In genomic region chr7:129188892-129189660, GRCh38 we compare ENCODE assay signal across 8 cellular contexts. TPM values are rescaled to one million over a fixed set of nuclear protein-coding genes. Genes with fewer than 3 reads are reported as not detected.
DNase-seq lines count a peak whose midpoint lies in the region; ATAC-seq and TF ChIP-seq lines count a peak whose summit lies in the region.

No MANE protein-coding gene starts in this region.

- H3K27me3 ChIP-seq in right atrium auricular region, result no peaks in the 10 kb centered on the region
- H3K27me3 ChIP-seq in gastrocnemius medialis, result no peaks in the 10 kb centered on the region

- no peak overlapping the region for H3K27ac Mint-ChIP-seq in activated naive CD4-positive, alpha-beta T cell treated with anti-CD3 and anti-CD28 coated beads, Interleukin-2, amount 10 ng/mL, durations not matched to agents 7 days and 5 days
- H3K27ac Mint-ChIP-seq in activated CD4-positive, alpha-beta memory T cell treated with anti-CD3 and anti-CD28 coated beads for 36 hours, result no peak overlapping the region

- no peak for TF ChIP-seq POLR2A in gastrocnemius medialis (IDR thresholded peaks at IDR 0.05)
- no peak for TF ChIP-seq POLR2A in GM18505 (IDR thresholded peaks at IDR 0.05; ENCODE audit: borderline replicate concordance, extremely low read depth, insufficient read depth, insufficient read length)

- H3K9me3 ChIP-seq in right atrium auricular region (no peaks in the 10 kb centered on the region), gastrocnemius medialis (no peaks in the 10 kb centered on the region)

- in situ Hi-C loops in gastrocnemius medialis (cut with MboI; ENCODE audit: low sequenced_read_pairs in 4 of 4), result no loop called here

- H3K27me3 Mint-ChIP-seq in activated naive CD4-positive, alpha-beta T cell treated with anti-CD3 and anti-CD28 coated beads, Interleukin-2, amount 10 ng/mL, durations not matched to agents 7 days and 5 days, result peaks cover 81% of the 10 kb centered on the region
- H3K27me3 Mint-ChIP-seq in activated CD4-positive, alpha-beta memory T cell treated with anti-CD3 and anti-CD28 coated beads for 36 hours, result peaks cover 48% of the 10 kb centered on the region

- POLR2A ChIA-PET in activated CD4-positive, alpha-beta memory T cell treated with anti-CD3 and anti-CD28 coated beads for 36 hours (lab: Charles Lee), result no interaction called here

- no peaks in the 10 kb centered on the region for H3K9me3 Mint-ChIP-seq in activated naive CD4-positive, alpha-beta T cell treated with anti-CD3 and anti-CD28 coated beads, Interleukin-2, amount 10 ng/mL, durations not matched to agents 7 days and 5 days
- H3K9me3 Mint-ChIP-seq in activated CD4-positive, alpha-beta memory T cell treated with anti-CD3 and anti-CD28 coated beads for 36 hours, result no peaks in the 10 kb centered on the region

- ATAC-seq in gastrocnemius medialis (peak; percentile 36 to 56), GM18505 (IDR thresholded peaks at IDR 0.05; ENCODE audit: unreplicated experiment) (no peak), HG03469 (IDR thresholded peaks at IDR 0.05; ENCODE audit: unreplicated experiment) (no peak)

- peak overlapping the region; percentile 44 to 59 for H3K27ac ChIP-seq in right atrium auricular region
- H3K27ac ChIP-seq in gastrocnemius medialis, result no peak overlapping the region

- no peak for DNase-seq in activated naive CD4-positive, alpha-beta T cell treated with anti-CD3 and anti-CD28 coated beads, Interleukin-2, amount 10 ng/mL, durations not matched to agents 7 days and 5 days
- no peak for DNase-seq in activated naive CD4-positive, alpha-beta T cell treated with anti-CD3 and anti-CD28 coated beads, Interleukin-2, amount 50 U/mL, for 16 hours
- DNase-seq in activated CD4-positive, alpha-beta memory T cell treated with anti-CD3 and anti-CD28 coated beads for 36 hours, result no peak
- DNase-seq in right atrium auricular region (ENCODE audit: low spot score) (no peak), gastrocnemius medialis (no peak), NCI-H2081 treated with DMSO at 0.1 percent for 48 hours (lab: John Stamatoyannopoulos, UW) (no peak)

- CTCF ChIA-PET in activated naive CD4-positive, alpha-beta T cell treated with anti-CD3 and anti-CD28 coated beads, Interleukin-2, amount 10 ng/mL, durations not matched to agents 7 days and 5 days (lab: Charles Lee), result interaction anchor here (0.7 kb wide), 1 partner anchor 29 kb away, joined by 3 read pairs; no protein-coding TSS in a partner anchor
- CTCF ChIA-PET in activated CD4-positive, alpha-beta memory T cell treated with anti-CD3 and anti-CD28 coated beads for 36 hours (lab: Charles Lee), result no interaction called here

- no peaks in the 10 kb centered on the region for H3K36me3 Mint-ChIP-seq in activated naive CD4-positive, alpha-beta T cell treated with anti-CD3 and anti-CD28 coated beads, Interleukin-2, amount 10 ng/mL, durations not matched to agents 7 days and 5 days
- no peaks in the 10 kb centered on the region for H3K36me3 Mint-ChIP-seq in activated CD4-positive, alpha-beta memory T cell treated with anti-CD3 and anti-CD28 coated beads for 36 hours

- H3K36me3 ChIP-seq in right atrium auricular region (no peaks in the 10 kb centered on the region), gastrocnemius medialis (no peaks in the 10 kb centered on the region)

- no peak for TF ChIP-seq CTCF in right atrium auricular region (IDR thresholded peaks at IDR 0.05)
- no peak for TF ChIP-seq CTCF in gastrocnemius medialis (IDR thresholded peaks at IDR 0.05 in 4 of 5, conservative IDR thresholded peaks at IDR 0.05 in 1 of 5)

- H3K4me1 Mint-ChIP-seq in activated naive CD4-positive, alpha-beta T cell treated with anti-CD3 and anti-CD28 coated beads, Interleukin-2, amount 10 ng/mL, durations not matched to agents 7 days and 5 days, result peaks cover 11% of the 10 kb centered on the region
- peaks cover 8% of the 10 kb centered on the region for H3K4me1 Mint-ChIP-seq in activated CD4-positive, alpha-beta memory T cell treated with anti-CD3 and anti-CD28 coated beads for 36 hours (ENCODE audit: low read depth)

- intact Hi-C loops in activated CD4-positive, alpha-beta memory T cell treated with anti-CD3 and anti-CD28 coated beads for 36 hours (cut with micrococcal nuclease), result no loop called here
- intact Hi-C loops in gastrocnemius medialis (cut with DNase I; ENCODE audit: low total_unique reads), result no loop called here

- H3K4me3 Mint-ChIP-seq in activated naive CD4-positive, alpha-beta T cell treated with anti-CD3 and anti-CD28 coated beads, Interleukin-2, amount 10 ng/mL, durations not matched to agents 7 days and 5 days, result peak overlapping the region; percentile 62
- H3K4me3 Mint-ChIP-seq in activated CD4-positive, alpha-beta memory T cell treated with anti-CD3 and anti-CD28 coated beads for 36 hours, result peak overlapping the region; percentile 56

- H3K4me3 ChIP-seq in right atrium auricular region, result peak overlapping the region; percentile 67 to 81
- H3K4me3 ChIP-seq in gastrocnemius medialis, result peak overlapping the region; percentile 59 to 86 (median 81)

- H3K4me1 ChIP-seq in right atrium auricular region (peaks cover 0 to 14% of the 10 kb centered on the region in 2 donors), gastrocnemius medialis (peaks cover 4 to 13% of the 10 kb centered on the region in 2 donors)

RNA-seq across cellular contexts. Expression of gene SMO, which starts 0.6 kb away (rescaled TPM):
- total RNA-seq in activated CD4-positive, alpha-beta memory T cell treated with anti-CD3 and anti-CD28 coated beads for 36 hours, result under 1 TPM; 0.12 to 0.21 TPM
- total RNA-seq in right atrium auricular region, result 1 to 10 TPM; 4.7 to 9.9 TPM
- 1 to 10 TPM; 1.1 to 1.6 (median 1.2) TPM for total RNA-seq in gastrocnemius medialis

RNA-seq across cellular contexts. Expression of gene AHCYL2, which starts 35.8 kb away (rescaled TPM):
- total RNA-seq in activated CD4-positive, alpha-beta memory T cell treated with anti-CD3 and anti-CD28 coated beads for 36 hours, result 10 to 100 TPM; 16.4 to 17.1 TPM
- 1 to 10 TPM; 5.6 to 6.5 TPM for total RNA-seq in right atrium auricular region
- total RNA-seq in gastrocnemius medialis, result 10 to 100 TPM; 22.7 to 41.0 (median 35.7) TPM

RNA-seq across cellular contexts. Expression of gene TSPAN33, which starts 44.6 kb away (rescaled TPM):
- total RNA-seq in activated CD4-positive, alpha-beta memory T cell treated with anti-CD3 and anti-CD28 coated beads for 36 hours, result 1 to 10 TPM; 3.3 to 4.1 TPM
- 10 to 100 TPM in 1 of 2 donors, 1 to 10 TPM in 1; 9.8 to 11.1 TPM for total RNA-seq in right atrium auricular region
- 1 to 10 TPM; 5.6 to 9.1 (median 7.8) TPM for total RNA-seq in gastrocnemius medialis

Comparison
In these comparisons a context has a peak if more than half of its experiments do, and no peak if none do; other contexts are left out.
1. H3K27ac ChIP-seq: peak in right atrium auricular region (2 of 2); none in gastrocnemius medialis (0 of 4).
2. ATAC-seq: peak in gastrocnemius medialis (2 of 2); none in GM18505 (single experiment) and HG03469 (single experiment).